Comparison of ENCODE assay signal across 20 cellular contexts in genomic region chr1:183676515-183677189, GRCh38. TPM values are rescaled to one million over a fixed set of nuclear protein-coding genes. Genes with fewer than 3 reads are reported as not detected.
DNase-seq lines count a peak whose midpoint lies in the region; TF ChIP-seq lines count a peak whose summit lies in the region.
"Had no signal": no experiment of that assay in that cellular context is flagged by ENCODE, and none has a peak within 500 bp of the region (broad histone marks: within the 10 kb centered on the region; RNA-seq: fewer than 3 reads in every experiment).

No MANE protein-coding gene starts in this region.

- H3K36me3 ChIP-seq in hepatocyte (replicated peaks; ENCODE audit: insufficient read depth, low read depth) = no peaks in the 10 kb centered on the region
- H3K36me3 ChIP-seq: BLaER1 treated with 17β-estradiol and CSF1 and Interleukin-3, amounts not matched to agents 10 nM and 100 nM; stomach had no signal

- 31% methylated on average over 2 of the region's 2 CpGs for WGBS in hepatocyte (ENCODE audit: low lambda C conversion rate, missing lambda C conversion rate)

- H3K27me3 Mint-ChIP-seq in HFFc6 (ENCODE audit: insufficient read depth) = no peaks in the 10 kb centered on the region; the same call in 1 of the 2 replicates

- H3K9me3 ChIP-seq in hepatocyte (ENCODE audit: low read depth) = no peaks in the 10 kb centered on the region

- H3K9me2 ChIP-seq in hepatocyte (replicated peaks; ENCODE audit: insufficient read depth) = no peaks in the 10 kb centered on the region

- no peaks in the 10 kb centered on the region for H3K79me2 ChIP-seq in hepatocyte

- no peak overlapping the region for H2AFZ ChIP-seq in hepatocyte

- DNase-seq in AG10803 (ENCODE audit: low read depth) (peak; percentile 63), HFFc6 (peak; percentile 68), astrocyte of the hippocampus (ENCODE audit: low read depth, low spot score) (peak; percentile 25), hepatocyte (ENCODE audit: low spot score) (peak; percentile 42), head of caudate nucleus (no peak), MV-4-11 (lab: John Stamatoyannopoulos, UW) (no peak), foreskin melanocyte (no peak)
- DNase-seq in stimulated activated CD4-positive, alpha-beta T cell treated with anti-CD3 and anti-CD28 coated beads, Interleukin-2, amount 100 ng/mL, for 48 hours = no peak
- DNase-seq: activated CD8-positive, alpha-beta memory T cell treated with anti-CD3 and anti-CD28 coated beads for 24 hours; activated gamma-delta T cell treated with Interleukin-2 at 50 U/mL for 16 hours; DMS79 treated with DMSO at 0.1 percent for 48 hours; H7; NCI-H1105; NCI-H446 treated with DMSO at 0.1 percent for 48 hours; stomach had no signal

- no peaks in the 10 kb centered on the region for H4K20me1 ChIP-seq in hepatocyte (ENCODE audit: insufficient read depth, poor library complexity, severe bottlenecking)
- H4K20me1 ChIP-seq: BLaER1 treated with 17β-estradiol and CSF1 and Interleukin-3, amounts not matched to agents 10 nM and 100 nM had no signal

- H3K36me3 Mint-ChIP-seq in HFFc6 (ENCODE audit: low read depth) = peaks cover 8% of the 10 kb centered on the region

- no peaks in the 10 kb centered on the region for H3K27me3 ChIP-seq in hepatocyte
- H3K27me3 ChIP-seq: BLaER1 treated with 17β-estradiol and CSF1 and Interleukin-3, amounts not matched to agents 10 nM and 100 nM; stomach had no signal

- peaks cover 3% of the 10 kb centered on the region for H3K4me1 ChIP-seq in hepatocyte (ENCODE audit: insufficient read depth)
- H3K4me1 ChIP-seq: stomach had no signal

- H3K9me3 Mint-ChIP-seq in HFFc6 = no peaks in the 10 kb centered on the region

- no peak overlapping the region for H3K27ac ChIP-seq in hepatocyte
- H3K27ac ChIP-seq: BLaER1 treated with 17β-estradiol and CSF1 and Interleukin-3, amounts not matched to agents 10 nM and 100 nM; RWPE1; stomach had no signal

- peak overlapping the region; percentile 34; the same call in 1 of the 2 replicates for H3K27ac Mint-ChIP-seq in HFFc6

- H3K4me1 Mint-ChIP-seq in HFFc6 (ENCODE audit: low read depth) = peaks cover 38% of the 10 kb centered on the region

- no peak overlapping the region for H3K4me3 ChIP-seq in AG10803 (ENCODE audit: low read length)
- no peak overlapping the region for H3K4me3 ChIP-seq in hepatocyte
- H3K4me3 ChIP-seq: BLaER1 treated with 17β-estradiol and CSF1 and Interleukin-3, amounts not matched to agents 10 nM and 100 nM; stomach had no signal

- intact Hi-C loops in head of caudate nucleus (cut with DNase I) = no loop called here

- no peak overlapping the region for H3K4me2 ChIP-seq in hepatocyte
- H3K4me2 ChIP-seq: BLaER1 treated with 17β-estradiol and CSF1 and Interleukin-3, amounts not matched to agents 10 nM and 100 nM had no signal

- TF ChIP-seq CTCF in AG10803 (conservative IDR thresholded peaks at IDR 0.05; ENCODE audit: low read length) (no peak), HFFc6 (IDR thresholded peaks at IDR 0.05) (no peak), hepatocyte (IDR thresholded peaks at IDR 0.05; ENCODE audit: poor library complexity) (no peak)

- H3K4me3 Mint-ChIP-seq in HFFc6 = no peak overlapping the region

RNA-seq across cellular contexts. Expression of gene APOBEC4, which starts 23.5 kb away (rescaled TPM):
- not detected for total RNA-seq in HFFc6 (2021; fragmentation: NEBNext Ultra II Directional; extraction: Animal tissue kit (Norgen Biotek cat#: 25700))
- total RNA-seq in hepatocyte = 0.37 TPM in 1 of 2 replicates, not detected in the other
- not detected in 2 replicates for polyA plus RNA-seq in hepatocyte
- total RNA-seq: esophagus mucosa, H7, HT-29, stomach had no signal
- polyA plus RNA-seq: keratinocyte, stomach had no signal

RNA-seq across cellular contexts. Expression of gene ARPC5, which starts 41.1 kb away (rescaled TPM):
- 100 to 1,000 TPM; 231 to 263 (median 249) TPM for total RNA-seq in HFFc6 (2021; fragmentation: NEBNext Ultra II Directional; extraction: Animal tissue kit (Norgen Biotek cat#: 25700))
- total RNA-seq in hepatocyte = 144 TPM in 2 replicates
- 183 and 192 TPM in 2 replicates for polyA plus RNA-seq in hepatocyte

Comparison
In these comparisons a context has a peak if more than half of its experiments do, and no peak if none do; other contexts are left out.
1. DNase-seq: peak in AG10803 (single experiment), HFFc6 (single experiment), astrocyte of the hippocampus (single experiment) and hepatocyte (single experiment); none in head of caudate nucleus (0 of 42), MV-4-11 (single experiment), foreskin melanocyte (single experiment) and stimulated activated CD4-positive, alpha-beta T cell treated with anti-CD3 and anti-CD28 coated beads, Interleukin-2, amount 100 ng/mL, for 48 hours (0 of 2).